14 cellular contexts compared by ENCODE assay signal in the genomic region with DNA sequence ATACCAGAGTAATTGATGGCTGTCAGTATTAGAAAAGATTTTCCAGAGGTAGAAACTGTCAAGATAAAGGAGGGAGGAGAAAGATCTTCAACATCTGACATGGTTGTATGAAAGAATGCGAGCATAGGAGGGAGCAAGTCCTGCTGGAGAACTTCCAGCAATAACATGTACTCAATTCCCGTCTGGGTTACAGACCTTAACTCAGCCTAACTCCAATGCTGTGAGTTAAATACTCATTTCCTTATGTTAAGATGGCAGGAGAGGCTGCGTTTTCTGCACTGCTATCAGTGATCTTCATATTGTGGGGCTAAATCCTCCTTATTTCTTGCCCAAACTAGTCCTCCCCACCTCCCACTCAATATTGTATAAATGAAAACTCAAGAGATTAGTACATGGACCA.
"Had no signal": no experiment of that assay in that cellular context is flagged by ENCODE, and none has a peak within 500 bp of the region (broad histone marks: within the 10 kb centered on the region; RNA-seq: fewer than 3 reads in every experiment).

No MANE protein-coding gene starts in this region.

- H3K27ac ChIP-seq: breast epithelium, gastroesophageal sphincter, spleen, upper lobe of left lung had no signal

- H3K4me3 ChIP-seq: breast epithelium, gastroesophageal sphincter, spleen, upper lobe of left lung had no signal

- H3K27ac Mint-ChIP-seq: activated CD8-positive, alpha-beta memory T cell treated with anti-CD3 and anti-CD28 coated beads, Interleukin-2, amount 10 ng/mL, durations not matched to agents 7 days and 5 days; activated T-cell treated with anti-CD3 and anti-CD28 coated beads, Interleukin-2, amount 50 U/mL, for 24 hours; stimulated activated naive B cell treated with anti-CD40 and anti-IgM and Interleukin-4, amounts not matched to agents 10 μg/mL and 1 μg/mL and 100 μg/mL, for 72 hours had no signal

- ATAC-seq: activated CD8-positive, alpha-beta memory T cell treated with anti-CD3 and anti-CD28 coated beads, Interleukin-2, amount 10 ng/mL, durations not matched to agents 7 days and 5 days; gastroesophageal sphincter; left ventricle myocardium superior; right cardiac atrium; stimulated activated naive B cell treated with anti-CD40 and anti-IgM and Interleukin-4, amounts not matched to agents 10 μg/mL and 1 μg/mL and 100 μg/mL, for 72 hours had no signal

- H3K27me3 Mint-ChIP-seq: activated T-cell treated with anti-CD3 and anti-CD28 coated beads, Interleukin-2, amount 50 U/mL, for 24 hours had no signal

- H3K9me3 ChIP-seq: breast epithelium, upper lobe of left lung had no signal

- H3K36me3 ChIP-seq: breast epithelium, gastroesophageal sphincter, spleen, upper lobe of left lung had no signal

- H3K4me3 Mint-ChIP-seq: activated CD8-positive, alpha-beta memory T cell treated with anti-CD3 and anti-CD28 coated beads, Interleukin-2, amount 10 ng/mL, durations not matched to agents 7 days and 5 days; activated T-cell treated with anti-CD3 and anti-CD28 coated beads, Interleukin-2, amount 50 U/mL, for 24 hours; stimulated activated naive B cell treated with anti-CD40 and anti-IgM and Interleukin-4, amounts not matched to agents 10 μg/mL and 1 μg/mL and 100 μg/mL, for 72 hours had no signal

- DNase-seq: activated CD8-positive, alpha-beta memory T cell treated with anti-CD3 and anti-CD28 coated beads, Interleukin-2, amount 10 ng/mL, durations not matched to agents 7 days and 5 days; activated gamma-delta T cell treated with Interleukin-2 at 50 U/mL for 16 hours; activated T-cell treated with anti-CD3 and anti-CD28 coated beads, Interleukin-2, amount 50 U/mL, for 24 hours; kidney; left ventricle myocardium superior; mesendoderm; right cardiac atrium; SHP77; spleen; stimulated activated CD4-positive, alpha-beta T cell treated with anti-CD3 and anti-CD28 coated beads, Interleukin-1b, Interleukin-23, amount 100 ng/mL, for 48 hours; stimulated activated naive B cell treated with anti-CD40 and anti-IgM and Interleukin-4, amounts not matched to agents 10 μg/mL and 1 μg/mL and 100 μg/mL, for 72 hours; upper lobe of left lung had no signal

- H3K27me3 ChIP-seq: breast epithelium, gastroesophageal sphincter, spleen, upper lobe of left lung had no signal

- H3K4me1 ChIP-seq: breast epithelium, gastroesophageal sphincter, spleen, upper lobe of left lung had no signal

- H3K4me1 Mint-ChIP-seq: activated CD8-positive, alpha-beta memory T cell treated with anti-CD3 and anti-CD28 coated beads, Interleukin-2, amount 10 ng/mL, durations not matched to agents 7 days and 5 days; stimulated activated naive B cell treated with anti-CD40 and anti-IgM and Interleukin-4, amounts not matched to agents 10 μg/mL and 1 μg/mL and 100 μg/mL, for 72 hours had no signal
